ENCODE assay signal across 26 cellular contexts in genomic region chr12:99752740-99753139, GRCh38.
A peak's percentile ranks its signal among the peaks of the same experiment; 100 is the strongest.
DNase-seq lines count a peak whose midpoint lies in the region; ATAC-seq and TF ChIP-seq lines count a peak whose summit lies in the region.
"Had no signal": no experiment of that assay in that cellular context is flagged by ENCODE, and none has a peak within 500 bp of the region (broad histone marks: within the 10 kb centered on the region; RNA-seq: fewer than 3 reads in every experiment).

No MANE protein-coding gene starts in this region.

- H3K4me3 Mint-ChIP-seq in activated CD8-positive, alpha-beta T cell treated with anti-CD3 and anti-CD28 coated beads for 36 hours = no peak overlapping the region
- H3K4me3 Mint-ChIP-seq: CD4-positive, CD25-positive, alpha-beta regulatory T cell; H9; HFFc6 had no signal

- no peak overlapping the region for H3K9ac ChIP-seq in Karpas-422 (ENCODE audit: low read length)
- H3K9ac ChIP-seq: BLaER1, GM23248 had no signal

- no peaks in the 10 kb centered on the region for H3K27me3 Mint-ChIP-seq in activated CD8-positive, alpha-beta T cell treated with anti-CD3 and anti-CD28 coated beads for 36 hours
- H3K27me3 Mint-ChIP-seq: CD4-positive, CD25-positive, alpha-beta regulatory T cell had no signal

- H3K36me3 Mint-ChIP-seq in activated CD8-positive, alpha-beta T cell treated with anti-CD3 and anti-CD28 coated beads for 36 hours (ENCODE audit: low read depth) = no peaks in the 10 kb centered on the region
- H3K36me3 Mint-ChIP-seq: CD4-positive, CD25-positive, alpha-beta regulatory T cell had no signal

- H3K36me3 ChIP-seq in Karpas-422 (ENCODE audit: insufficient read depth, low read length) = peaks cover 5% of the 10 kb centered on the region; the same call in 1 of the 2 replicates
- H3K36me3 ChIP-seq in RWPE2 (ENCODE audit: low read depth) = no peaks in the 10 kb centered on the region

- no peak overlapping the region for H2AFZ ChIP-seq in Karpas-422 (ENCODE audit: low read length)
- H2AFZ ChIP-seq: GM23248 had no signal

- ATAC-seq in RWPE2 (ENCODE audit: low read depth) (peak; percentile 33; the same call in 1 of the 3 replicates), GM19328 (IDR thresholded peaks at IDR 0.05; ENCODE audit: unreplicated experiment) (no peak)
- ATAC-seq in activated CD8-positive, alpha-beta T cell treated with anti-CD3 and anti-CD28 coated beads for 36 hours = no peak

- POLR2A ChIA-PET in activated CD8-positive, alpha-beta T cell treated with anti-CD3 and anti-CD28 coated beads for 36 hours (lab: Charles Lee) = no interaction called here

- H3K4me1 ChIP-seq in Karpas-422 (ENCODE audit: low read length) = peaks cover 31% of the 10 kb centered on the region
- no peaks in the 10 kb centered on the region for H3K4me1 ChIP-seq in RWPE2 (ENCODE audit: insufficient read depth, poor library complexity, severe bottlenecking)

- CTCF ChIA-PET in activated CD8-positive, alpha-beta T cell treated with anti-CD3 and anti-CD28 coated beads for 36 hours (lab: Charles Lee) = interaction anchor here (1.0 kb wide), 1 partner anchor 15 kb away, joined by 3 read pairs; no protein-coding TSS in a partner anchor

- H3K27ac ChIP-seq in Karpas-422 (ENCODE audit: low read length) = 0 out of 2 replicates have a peak overlapping the region, but pooled peaks have one; percentile 2
- no peak overlapping the region for H3K27ac ChIP-seq in RWPE2 (ENCODE audit: poor library complexity, severe bottlenecking)
- H3K27ac ChIP-seq: BLaER1, GM23248 had no signal

- H3K4me2 ChIP-seq in Karpas-422 (ENCODE audit: low read depth, low read length, poor library complexity, severe bottlenecking) = no peak overlapping the region
- H3K4me2 ChIP-seq: BLaER1 had no signal

- no peaks in the 10 kb centered on the region for H3K4me1 Mint-ChIP-seq in activated CD8-positive, alpha-beta T cell treated with anti-CD3 and anti-CD28 coated beads for 36 hours (ENCODE audit: low read depth)
- H3K4me1 Mint-ChIP-seq: CD4-positive, CD25-positive, alpha-beta regulatory T cell; H9 had no signal

- no peak overlapping the region for H3K4me3 ChIP-seq in Karpas-422 (ENCODE audit: low read length)
- H3K4me3 ChIP-seq in RWPE2 (ENCODE audit: severe bottlenecking) = no peak overlapping the region
- H3K4me3 ChIP-seq in epithelial cell of esophagus (ENCODE audit: low read length) = no peak overlapping the region
- H3K4me3 ChIP-seq: BLaER1, GM23248 had no signal

- no peaks in the 10 kb centered on the region for H3K9me2 ChIP-seq in Karpas-422 (replicated peaks; ENCODE audit: insufficient read depth, low read length)

- DNase-seq in Karpas-422 (no peak), RWPE2 (ENCODE audit: low spot score) (no peak), epithelial cell of esophagus (ENCODE audit: low read depth) (peak; percentile 81), putamen (ENCODE audit: low spot score) (peak; percentile 14), T1000 (lab: John Stamatoyannopoulos, UW) (no peak)
- no peak for DNase-seq in activated CD8-positive, alpha-beta T cell treated with anti-CD3 and anti-CD28 coated beads for 36 hours
- DNase-seq: CD4-positive, CD25-positive, alpha-beta regulatory T cell; DMS153; DND-41; GM23248; H9; HFFc6; KG1; NCI-H1092 treated with DMSO at 0.1 percent for 48 hours; NCI-H1436; NCI-H187; NCI-H2081 treated with DMSO at 0.1 percent for 48 hours; NCI-H2171 treated with DMSO at 0.1 percent for 48 hours; NCI-H345; NCI-H524; NCI-H774; NK-92 treated with Interleukin-12 subunit alpha and Interleukin-12 subunit beta, amount 100 ng/mL, for 24 hours; RPMI8226; SHP77 had no signal

- H3K9me3 Mint-ChIP-seq in activated CD8-positive, alpha-beta T cell treated with anti-CD3 and anti-CD28 coated beads for 36 hours = peaks cover 11% of the 10 kb centered on the region

- intact Hi-C loops in activated CD8-positive, alpha-beta T cell treated with anti-CD3 and anti-CD28 coated beads for 36 hours (cut with micrococcal nuclease) = no loop called here

- no peaks in the 10 kb centered on the region for H3K79me2 ChIP-seq in Karpas-422 (ENCODE audit: low read length)

- H3K9me3 ChIP-seq in Karpas-422 (ENCODE audit: low read length) (peaks cover 4% of the 10 kb centered on the region), RWPE2 (ENCODE audit: severe bottlenecking) (peaks cover 4% of the 10 kb centered on the region)

- no peaks in the 10 kb centered on the region for H3K27me3 ChIP-seq in Karpas-422 (ENCODE audit: low read length)
- H3K27me3 ChIP-seq in RWPE2 (ENCODE audit: insufficient read depth, poor library complexity, severe bottlenecking) = no peaks in the 10 kb centered on the region
- H3K27me3 ChIP-seq: BLaER1 had no signal

- TF ChIP-seq CTCF in RWPE2 (IDR thresholded peaks at IDR 0.05; ENCODE audit: poor library complexity, severe bottlenecking) (no peak), epithelial cell of esophagus (IDR thresholded peaks at IDR 0.05; ENCODE audit: insufficient read depth, low read depth, low read length, missing control alignments) (no peak)
- no peak for TF ChIP-seq CTCF in activated CD8-positive, alpha-beta T cell treated with anti-CD3 and anti-CD28 coated beads for 36 hours (IDR thresholded peaks at IDR 0.05)

- H4K20me1 ChIP-seq in Karpas-422 (ENCODE audit: insufficient read depth, low read depth, low read length) = no peaks in the 10 kb centered on the region
- H4K20me1 ChIP-seq: BLaER1 had no signal

- no peak overlapping the region for H3K27ac Mint-ChIP-seq in activated CD8-positive, alpha-beta T cell treated with anti-CD3 and anti-CD28 coated beads for 36 hours
- H3K27ac Mint-ChIP-seq: CD4-positive, CD25-positive, alpha-beta regulatory T cell; H9; HFFc6 had no signal

Comparison
In these comparisons a context has a peak if more than half of its experiments do, and no peak if none do; other contexts are left out.
1. DNase-seq: peak in epithelial cell of esophagus (single experiment) and putamen (single experiment); none in Karpas-422 (single experiment), RWPE2 (single experiment), T1000 (single experiment) and activated CD8-positive, alpha-beta T cell treated with anti-CD3 and anti-CD28 coated beads for 36 hours (single experiment).